34 cellular contexts compared by ENCODE assay signal in the genomic region with DNA sequence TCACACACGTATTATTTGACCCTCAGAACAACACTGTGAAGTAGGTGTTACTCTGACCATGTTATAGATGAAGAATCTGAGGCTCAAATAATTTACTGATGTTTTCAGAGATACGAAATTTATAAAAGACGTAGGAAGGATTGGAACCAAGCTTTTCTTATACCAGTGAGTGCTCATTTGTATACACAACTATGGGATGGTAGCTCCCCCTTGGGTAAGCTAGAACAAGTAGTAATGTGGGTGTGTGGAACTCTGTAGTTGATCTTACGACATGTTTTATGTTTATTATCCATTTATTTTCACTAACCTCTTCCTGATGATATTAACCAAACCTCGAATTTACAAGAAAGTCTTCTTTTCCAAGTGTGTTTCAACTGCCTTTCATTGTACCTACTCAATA.
"Had no signal": no experiment of that assay in that cellular context is flagged by ENCODE, and none has a peak within 500 bp of the region (broad histone marks: within the 10 kb centered on the region; RNA-seq: fewer than 3 reads in every experiment).

No MANE protein-coding gene starts in this region.

- H3K36me3 ChIP-seq: adrenal gland, brain microvascular endothelial cell, breast epithelium had no signal

- DNase-seq: activated B cell treated with CpG ODN at 0.5 μM for 24 hours; activated CD4-positive, alpha-beta memory T cell treated with anti-CD3 and anti-CD28 coated beads for 36 hours; activated CD4-positive, alpha-beta T cell treated with anti-CD3 and anti-CD28 coated beads for 4 hours; activated CD4-positive, alpha-beta T cell treated with anti-CD3 and anti-CD28 coated beads, Interleukin-2, amount 10 ng/mL, durations not matched to agents 24 days and 14 days; activated CD4-positive, alpha-beta T cell treated with anti-CD3 and anti-CD28 coated beads, Interleukin-2, amount 50 U/mL, for 1 hour; activated CD4-positive, alpha-beta T cell treated with anti-CD3 and anti-CD28 coated beads, Interleukin-2, amount 50 U/mL, for 4 hours; activated CD4-positive, CD25-positive, alpha-beta regulatory T cell treated with anti-CD3 and anti-CD28 coated beads, Interleukin-2, amount 50 U/mL, for 72 hours; activated CD8-positive, alpha-beta memory T cell treated with anti-CD3 and anti-CD28 coated beads, Interleukin-2, amount 50 U/mL, for 4 hours; activated CD8-positive, alpha-beta T cell treated with anti-CD3 and anti-CD28 coated beads for 36 hours; activated effector memory CD4-positive, alpha-beta T cell treated with anti-CD3 and anti-CD28 coated beads, Interleukin-2, amount 50 U/mL, for 16 hours; activated gamma-delta T cell treated with Interleukin-2 at 50 U/mL for 16 hours; activated naive CD4-positive, alpha-beta T cell; activated naive CD4-positive, alpha-beta T cell treated with anti-CD3 and anti-CD28 coated beads for 36 hours; activated naive CD4-positive, alpha-beta T cell treated with anti-CD3 and anti-CD28 coated beads, Interleukin-2, amount 50 U/mL, for 16 hours; activated naive CD8-positive, alpha-beta T cell treated with anti-CD3 and anti-CD28 coated beads for 36 hours; activated T-cell treated with anti-CD3 and anti-CD28 coated beads for 4 hours; activated T-cell treated with anti-CD3 and anti-CD28 coated beads, Interleukin-2, amount 50 U/mL, for 1 hour; activated T-cell treated with anti-CD3 and anti-CD28 coated beads, Interleukin-2, amount 50 U/mL, for 4 hours; activated T-cell treated with anti-CD3 and anti-CD28 coated beads, Interleukin-2, amount 50 U/mL, for 72 hours; adrenal gland; amniotic stem cell; aorta; body of pancreas; brain microvascular endothelial cell; central memory CD4-positive, alpha-beta T cell; T-helper 1 cell; T-helper 2 cell; T-helper 9 cell had no signal

- ATAC-seq: activated CD8-positive, alpha-beta T cell treated with anti-CD3 and anti-CD28 coated beads for 36 hours; activated naive CD4-positive, alpha-beta T cell treated with anti-CD3 and anti-CD28 coated beads, Interleukin-2, amount 50 U/mL, for 72 hours; activated T-cell treated with anti-CD3 and anti-CD28 coated beads, Interleukin-2, amount 50 U/mL, for 4 hours; activated T-cell treated with anti-CD3 and anti-CD28 coated beads, Interleukin-2, amount 50 U/mL, for 72 hours; activated T-helper 17 cell treated with anti-CD3 and anti-CD28 coated beads, Interleukin-2, amount 50 U/mL, for 72 hours; body of pancreas had no signal

- H3K9me3 ChIP-seq: adrenal gland, body of pancreas, breast epithelium had no signal

- H3K4me3 ChIP-seq: adrenal gland, body of pancreas, breast epithelium had no signal

- H3K4me1 ChIP-seq: adrenal gland, body of pancreas, breast epithelium had no signal

- FAIRE-seq: astrocyte, TTC549 had no signal

- H3K27ac ChIP-seq: adrenal gland, body of pancreas, brain microvascular endothelial cell, breast epithelium, VCaP had no signal

- H3K27me3 ChIP-seq: adrenal gland, body of pancreas, brain microvascular endothelial cell, breast epithelium had no signal
